ENCODE assay signal across 20 cellular contexts in genomic region chr12:16437281-16437816, GRCh38.
"Had no signal": no experiment of that assay in that cellular context is flagged by ENCODE, and none has a peak within 500 bp of the region (broad histone marks: within the 10 kb centered on the region; RNA-seq: fewer than 3 reads in every experiment).

No MANE protein-coding gene starts in this region.

- H3K9me3 Mint-ChIP-seq: activated CD4-positive, alpha-beta T cell treated with anti-CD3 and anti-CD28 coated beads, Interleukin-2, amount 10 ng/mL, durations not matched to agents 24 days and 14 days had no signal

- H3K36me3 Mint-ChIP-seq: activated naive CD8-positive, alpha-beta T cell treated with anti-CD3 and anti-CD28 coated beads, Interleukin-2, amount 10 ng/mL, durations not matched to agents 7 days and 5 days; natural killer cell; stimulated activated memory B cell treated with anti-CD40 and anti-IgM and Interleukin-4, amounts not matched to agents 10 μg/mL and 1 μg/mL and 100 μg/mL, for 72 hours had no signal

- H3K27me3 Mint-ChIP-seq: activated B cell treated with CpG ODN at 0.5 μM for 24 hours; activated CD4-positive, alpha-beta T cell treated with anti-CD3 and anti-CD28 coated beads, Interleukin-2, amount 10 ng/mL, durations not matched to agents 24 days and 14 days; activated CD8-positive, alpha-beta T cell treated with anti-CD3 and anti-CD28 coated beads for 36 hours; activated naive CD8-positive, alpha-beta T cell treated with anti-CD3 and anti-CD28 coated beads, Interleukin-2, amount 10 ng/mL, durations not matched to agents 7 days and 5 days; activated T-helper 17 cell treated with anti-CD3 and anti-CD28 coated beads, Interleukin-2, amount 50 U/mL, for 72 hours; stimulated activated memory B cell treated with anti-CD40 and anti-IgM and Interleukin-4, amounts not matched to agents 10 μg/mL and 1 μg/mL and 100 μg/mL, for 72 hours had no signal

- H3K27ac Mint-ChIP-seq: activated B cell treated with CpG ODN at 0.5 μM for 24 hours; activated CD4-positive, alpha-beta T cell treated with anti-CD3 and anti-CD28 coated beads, Interleukin-2, amount 10 ng/mL, durations not matched to agents 24 days and 14 days; activated CD8-positive, alpha-beta T cell treated with anti-CD3 and anti-CD28 coated beads for 36 hours; activated naive CD8-positive, alpha-beta T cell treated with anti-CD3 and anti-CD28 coated beads, Interleukin-2, amount 10 ng/mL, durations not matched to agents 7 days and 5 days; activated T-helper 17 cell treated with anti-CD3 and anti-CD28 coated beads, Interleukin-2, amount 50 U/mL, for 72 hours; natural killer cell; stimulated activated memory B cell treated with anti-CD40 and anti-IgM and Interleukin-4, amounts not matched to agents 10 μg/mL and 1 μg/mL and 100 μg/mL, for 72 hours had no signal

- ATAC-seq: activated CD8-positive, alpha-beta T cell treated with anti-CD3 and anti-CD28 coated beads for 36 hours; activated T-helper 17 cell treated with anti-CD3 and anti-CD28 coated beads, Interleukin-2, amount 50 U/mL, for 72 hours; body of pancreas; natural killer cell; pancreas; sciatic nerve; stimulated activated memory B cell treated with anti-CD40 and anti-IgM and Interleukin-4, amounts not matched to agents 10 μg/mL and 1 μg/mL and 100 μg/mL, for 72 hours had no signal

- H3K4me3 Mint-ChIP-seq: activated B cell treated with CpG ODN at 0.5 μM for 24 hours; activated CD4-positive, alpha-beta T cell treated with anti-CD3 and anti-CD28 coated beads, Interleukin-2, amount 10 ng/mL, durations not matched to agents 24 days and 14 days; activated CD8-positive, alpha-beta T cell treated with anti-CD3 and anti-CD28 coated beads for 36 hours; activated naive CD8-positive, alpha-beta T cell treated with anti-CD3 and anti-CD28 coated beads, Interleukin-2, amount 10 ng/mL, durations not matched to agents 7 days and 5 days; activated T-helper 17 cell treated with anti-CD3 and anti-CD28 coated beads, Interleukin-2, amount 50 U/mL, for 72 hours; natural killer cell; stimulated activated memory B cell treated with anti-CD40 and anti-IgM and Interleukin-4, amounts not matched to agents 10 μg/mL and 1 μg/mL and 100 μg/mL, for 72 hours had no signal

- DNase-seq: activated B cell treated with CpG ODN at 0.5 μM for 24 hours; activated CD4-positive, alpha-beta T cell treated with anti-CD3 and anti-CD28 coated beads, Interleukin-2, amount 10 ng/mL, durations not matched to agents 24 days and 14 days; activated CD8-positive, alpha-beta T cell treated with anti-CD3 and anti-CD28 coated beads for 36 hours; activated naive CD4-positive, alpha-beta T cell treated with Interleukin-2 at 50 U/mL for 16 hours; activated naive CD8-positive, alpha-beta T cell treated with anti-CD3 and anti-CD28 coated beads, Interleukin-2, amount 10 ng/mL, durations not matched to agents 7 days and 5 days; activated T-cell treated with anti-CD3 and anti-CD28 coated beads, Interleukin-2, amount 50 U/mL, for 1 hour; body of pancreas; dermis blood vessel endothelial cell; effector memory CD4-positive, alpha-beta T cell; foreskin fibroblast; glutamatergic neuron; hypothalamus; natural killer cell; pancreas; spleen; stimulated activated CD4-positive, alpha-beta T cell treated with anti-CD3 and anti-CD28 coated beads, Interleukin-4, amount 100 ng/mL, for 4 hours; testis had no signal

- H3K4me1 Mint-ChIP-seq: activated B cell treated with CpG ODN at 0.5 μM for 24 hours; activated CD4-positive, alpha-beta T cell treated with anti-CD3 and anti-CD28 coated beads, Interleukin-2, amount 10 ng/mL, durations not matched to agents 24 days and 14 days; activated naive CD8-positive, alpha-beta T cell treated with anti-CD3 and anti-CD28 coated beads, Interleukin-2, amount 10 ng/mL, durations not matched to agents 7 days and 5 days; activated T-helper 17 cell treated with anti-CD3 and anti-CD28 coated beads, Interleukin-2, amount 50 U/mL, for 72 hours; natural killer cell; stimulated activated memory B cell treated with anti-CD40 and anti-IgM and Interleukin-4, amounts not matched to agents 10 μg/mL and 1 μg/mL and 100 μg/mL, for 72 hours had no signal
